Comparison of ENCODE assay signal across 8 cellular contexts in the genomic region with DNA sequence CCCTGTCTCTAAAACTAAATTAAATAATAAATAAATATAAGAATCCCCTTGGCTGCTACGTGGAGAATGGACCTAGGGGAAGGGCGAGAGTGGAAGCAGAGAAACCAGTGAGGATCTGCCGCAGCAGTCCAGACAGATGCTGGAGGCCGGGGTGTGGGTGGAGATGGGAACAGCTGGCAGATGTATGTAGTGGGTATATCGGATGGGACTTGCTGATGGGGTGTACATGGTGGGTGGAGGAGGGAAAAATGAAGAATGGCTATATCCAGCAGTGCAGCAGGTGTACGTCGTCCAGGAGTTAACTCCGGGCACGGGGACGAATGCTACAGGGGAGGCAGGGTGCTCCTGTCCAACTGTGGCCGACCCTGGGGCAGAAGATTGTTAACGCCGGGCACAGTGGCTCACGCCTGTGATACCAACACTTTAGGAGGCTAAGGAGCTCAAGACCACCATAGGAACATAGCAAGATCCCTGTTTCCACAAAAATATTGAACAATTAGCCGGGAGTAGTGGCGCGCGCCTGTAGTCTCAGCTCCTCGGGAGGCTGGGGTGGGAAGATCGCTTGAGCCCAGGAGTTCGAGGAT.
DNase-seq lines count a peak whose midpoint lies in the region; ATAC-seq and TF ChIP-seq lines count a peak whose summit lies in the region.

No MANE protein-coding gene starts in this region.

- H3K4me3 Mint-ChIP-seq in effector memory CD8-positive, alpha-beta T cell = peak overlapping the region; percentile 92 to 99

- H3K36me3 Mint-ChIP-seq in effector memory CD8-positive, alpha-beta T cell (ENCODE audit: insufficient read depth) = peaks cover 27% of the 10 kb centered on the region

- no peaks in the 10 kb centered on the region for H3K9me3 Mint-ChIP-seq in effector memory CD8-positive, alpha-beta T cell

- H3K4me3 ChIP-seq in neutrophil (ENCODE audit: low read depth in 1 of 2, low read length in 1 of 2) = peak overlapping the region; percentile 93 to 94

- H3K9me3 ChIP-seq in neutrophil = no peaks in the 10 kb centered on the region

- no peaks in the 10 kb centered on the region for H3K27me3 Mint-ChIP-seq in effector memory CD8-positive, alpha-beta T cell

- DNase-seq in COLO668 (lab: John Stamatoyannopoulos, UW; ENCODE audit: unreplicated experiment) (peak; percentile 6), NCI-H69 (lab: John Stamatoyannopoulos, UW) (peak; percentile 20), NOMO-1 treated with DMSO at 0.1 percent for 48 hours (lab: John Stamatoyannopoulos, UW; ENCODE audit: unreplicated experiment) (no peak), medulla oblongata (ENCODE audit: extremely low spot score) (no peak), NCI-H2107 (lab: John Stamatoyannopoulos, UW) (no peak)
- DNase-seq in effector memory CD8-positive, alpha-beta T cell = no peak

- no peaks in the 10 kb centered on the region for H3K36me3 ChIP-seq in neutrophil

- ATAC-seq in effector memory CD8-positive, alpha-beta T cell (replicated peaks) = no peak
- ATAC-seq in GM21360 (IDR thresholded peaks at IDR 0.05; ENCODE audit: unreplicated experiment) = no peak

- peaks cover 5 to 14% of the 10 kb centered on the region in 2 experiments for H3K4me1 ChIP-seq in neutrophil (ENCODE audit: control insufficient read depth in 1 of 2, insufficient read depth in 1 of 2, low read depth in 1 of 2, low read length in 1 of 2)

- H3K4me1 Mint-ChIP-seq in effector memory CD8-positive, alpha-beta T cell (ENCODE audit: low read depth in 2 of 2) = peaks cover 6 to 12% of the 10 kb centered on the region in 2 donors

- no peak for TF ChIP-seq CTCF in neutrophil (IDR thresholded peaks at IDR 0.05)

- peak overlapping the region; percentile 87 to 97 for H3K27ac Mint-ChIP-seq in effector memory CD8-positive, alpha-beta T cell

- H3K27ac ChIP-seq in neutrophil = no peak overlapping the region

- no peaks in the 10 kb centered on the region for H3K27me3 ChIP-seq in neutrophil

Comparison
In these comparisons a context has a peak if more than half of its experiments do, and no peak if none do; other contexts are left out.
1. DNase-seq: peak in COLO668 (single experiment) and NCI-H69 (single experiment); none in effector memory CD8-positive, alpha-beta T cell (0 of 3), NOMO-1 treated with DMSO at 0.1 percent for 48 hours (single experiment), medulla oblongata (single experiment) and NCI-H2107 (single experiment).